In the genomic region with DNA sequence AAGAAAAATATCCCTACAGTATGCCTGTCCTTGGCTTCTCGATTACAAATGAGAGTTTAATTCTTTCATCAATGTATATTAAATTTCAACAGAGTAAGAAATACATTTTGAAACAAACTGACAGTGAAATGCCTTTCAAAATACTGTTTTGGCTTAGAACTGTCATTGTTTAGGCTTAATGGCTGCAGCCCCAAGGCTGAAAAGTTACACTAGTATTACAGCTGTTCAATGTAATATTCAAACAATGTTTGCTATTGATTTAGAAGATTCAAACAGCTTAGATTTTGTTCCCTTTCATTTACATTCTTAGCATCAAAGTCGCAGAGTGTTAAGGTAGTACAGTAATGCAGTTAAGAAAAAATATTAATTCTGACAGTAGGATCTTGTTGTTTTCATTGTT, we compare ENCODE assay signal across 27 cellular contexts.
"Had no signal": no experiment of that assay in that cellular context is flagged by ENCODE, and none has a peak within 500 bp of the region (broad histone marks: within the 10 kb centered on the region; RNA-seq: fewer than 3 reads in every experiment).

No MANE protein-coding gene starts in this region.

- H3K4me3 Mint-ChIP-seq: activated CD4-positive, alpha-beta memory T cell treated with anti-CD3 and anti-CD28 coated beads, Interleukin-2, amount 10 ng/mL, durations not matched to agents 7 days and 5 days; activated CD4-positive, alpha-beta T cell treated with anti-CD3 and anti-CD28 coated beads for 36 hours; activated naive CD4-positive, alpha-beta T cell treated with anti-CD3 and anti-CD28 coated beads for 36 hours; activated naive CD8-positive, alpha-beta T cell; activated T-helper 17 cell treated with anti-CD3 and anti-CD28 coated beads, Interleukin-2, amount 50 U/mL, for 72 hours; T-cell had no signal

- H3K27me3 Mint-ChIP-seq: activated CD4-positive, alpha-beta memory T cell treated with anti-CD3 and anti-CD28 coated beads, Interleukin-2, amount 10 ng/mL, durations not matched to agents 7 days and 5 days; activated CD4-positive, alpha-beta T cell treated with anti-CD3 and anti-CD28 coated beads for 36 hours; activated naive CD8-positive, alpha-beta T cell; activated T-helper 17 cell treated with anti-CD3 and anti-CD28 coated beads, Interleukin-2, amount 50 U/mL, for 72 hours; T-cell had no signal

- H3K9me3 Mint-ChIP-seq: activated naive CD4-positive, alpha-beta T cell treated with anti-CD3 and anti-CD28 coated beads for 36 hours had no signal

- H3K27me3 ChIP-seq: brain microvascular endothelial cell, cardiac muscle cell had no signal

- H3K36me3 Mint-ChIP-seq: activated naive CD8-positive, alpha-beta T cell; T-cell had no signal

- DNase-seq: activated CD4-positive, alpha-beta memory T cell treated with anti-CD3 and anti-CD28 coated beads, Interleukin-2, amount 10 ng/mL, durations not matched to agents 7 days and 5 days; activated CD4-positive, alpha-beta T cell treated with anti-CD3 and anti-CD28 coated beads for 36 hours; activated CD4-positive, alpha-beta T cell treated with anti-CD3 and anti-CD28 coated beads, Interleukin-2, amount 50 U/mL, for 1 hour; activated gamma-delta T cell; activated naive CD4-positive, alpha-beta T cell treated with anti-CD3 and anti-CD28 coated beads for 36 hours; activated T-cell treated with anti-CD3 and anti-CD28 coated beads for 4 hours; activated T-cell treated with anti-CD3 and anti-CD28 coated beads, Interleukin-2, amount 50 U/mL, for 48 hours; brain microvascular endothelial cell; Kasumi-1; KBM-7; NCI-H1105 treated with DMSO at 0.1 percent for 48 hours; NCI-H1436 treated with DMSO at 0.1 percent for 48 hours; NCI-H187; NCI-H2081 treated with DMSO at 0.1 percent for 48 hours; NCI-H2227 treated with DMSO at 0.1 percent for 48 hours; NCI-H446 treated with DMSO at 0.1 percent for 48 hours; NCI-H524 treated with DMSO at 0.1 percent for 48 hours; NCI-H82; SIG-M5; T-cell; T-helper 2 cell; T1000 had no signal

- ATAC-seq: activated CD4-positive, alpha-beta T cell treated with anti-CD3 and anti-CD28 coated beads for 36 hours; activated T-helper 17 cell treated with anti-CD3 and anti-CD28 coated beads, Interleukin-2, amount 50 U/mL, for 72 hours; T-cell had no signal

- H3K4me3 ChIP-seq: cardiac muscle cell, SK-N-MC had no signal

- H3K36me3 ChIP-seq: brain microvascular endothelial cell, cardiac muscle cell had no signal

- H3K27ac ChIP-seq: brain microvascular endothelial cell, cardiac muscle cell, SK-N-MC, VCaP had no signal

- H3K27ac Mint-ChIP-seq: activated CD4-positive, alpha-beta memory T cell treated with anti-CD3 and anti-CD28 coated beads, Interleukin-2, amount 10 ng/mL, durations not matched to agents 7 days and 5 days; activated CD4-positive, alpha-beta T cell treated with anti-CD3 and anti-CD28 coated beads for 36 hours; activated naive CD4-positive, alpha-beta T cell treated with anti-CD3 and anti-CD28 coated beads for 36 hours; activated naive CD8-positive, alpha-beta T cell; activated T-helper 17 cell treated with anti-CD3 and anti-CD28 coated beads, Interleukin-2, amount 50 U/mL, for 72 hours; T-cell had no signal

- H3K4me1 Mint-ChIP-seq: activated CD4-positive, alpha-beta memory T cell treated with anti-CD3 and anti-CD28 coated beads, Interleukin-2, amount 10 ng/mL, durations not matched to agents 7 days and 5 days; activated CD4-positive, alpha-beta T cell treated with anti-CD3 and anti-CD28 coated beads for 36 hours; activated T-helper 17 cell treated with anti-CD3 and anti-CD28 coated beads, Interleukin-2, amount 50 U/mL, for 72 hours; T-cell had no signal
